Comparison of ENCODE assay signal across 1 cellular context in the genomic region with DNA sequence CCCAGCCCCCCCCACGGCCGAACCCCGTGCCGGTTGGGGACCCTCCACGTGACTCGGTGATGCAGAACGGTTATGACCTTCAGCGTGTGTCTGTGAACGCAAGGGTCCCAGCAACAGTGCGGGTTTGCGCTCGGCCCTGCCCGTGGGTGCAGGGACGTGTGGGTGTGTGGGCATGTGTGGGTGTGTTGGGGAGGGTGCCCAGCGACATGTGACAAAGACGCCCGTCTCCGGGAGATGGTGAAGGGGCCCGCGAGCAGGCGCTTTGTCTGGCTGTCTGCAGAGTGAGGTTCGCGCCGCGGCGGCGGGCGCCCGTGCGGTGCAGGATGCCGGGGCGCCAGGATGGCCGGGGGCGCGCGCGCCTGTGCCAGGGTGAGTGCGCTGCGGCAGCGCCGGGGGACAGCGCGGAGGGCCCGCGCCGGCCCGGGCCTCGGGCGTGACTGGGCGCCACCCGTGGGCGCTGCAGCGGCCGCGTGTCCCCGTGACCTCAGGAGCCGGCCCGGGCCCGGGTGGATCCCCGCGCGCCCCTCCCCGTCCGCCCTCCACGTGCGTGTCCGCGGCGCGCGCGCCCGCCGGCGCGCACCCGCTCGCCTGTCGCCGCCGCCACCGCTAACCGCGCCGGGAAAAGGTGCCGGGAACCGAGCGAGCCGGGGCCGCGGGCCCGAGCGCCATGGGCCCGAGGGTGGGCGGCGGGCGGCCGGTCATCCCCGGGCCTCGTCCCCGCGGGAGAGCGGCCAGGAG.
TF ChIP-seq lines count a peak whose summit lies in the region.

A gene (plus strand): TSS at position 569 of the 738 bp plus-strand sequence. CDS start 681 bp downstream, outside the sequence.

TF ChIP-seq in GM12878, 131 proteins besides CTCF, POLR2A, EP300 and RAD21:
- TF ChIP-seq, protein P1, sequence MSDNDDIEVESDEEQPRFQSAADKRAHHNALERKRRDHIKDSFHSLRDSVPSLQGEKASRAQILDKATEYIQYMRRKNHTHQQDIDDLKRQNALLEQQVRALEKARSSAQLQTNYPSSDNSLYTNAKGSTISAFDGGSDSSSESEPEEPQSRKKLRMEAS (IDR thresholded peaks at IDR 0.05; ENCODE audit: low read depth, low read length): peak; percentile 56
- TF ChIP-seq STAT1 (conservative IDR thresholded peaks at IDR 0.05): no peak
- no peak for TF ChIP-seq BMI1 (IDR thresholded peaks at IDR 0.05; ENCODE audit: borderline replicate concordance)
- no peak for TF ChIP-seq POLR2AphosphoS5 (IDR thresholded peaks at IDR 0.05; ENCODE audit: low read length)
- peak; percentile 80 to 96; a peak in 3 of 4 replicates for TF ChIP-seq BHLHE40 (IDR thresholded peaks at IDR 0.05; ENCODE audit: borderline replicate concordance in 1 of 2, low read depth in 2 of 2, low read length in 1 of 2)
- TF ChIP-seq BACH1 (IDR thresholded peaks at IDR 0.05; ENCODE audit: borderline replicate concordance): peak; percentile 74; the same call in 1 of the 2 replicates
- peak; percentile 77; the same call in 1 of the 2 replicates for TF ChIP-seq LARP7 (IDR thresholded peaks at IDR 0.05)
- TF ChIP-seq, protein P2, sequence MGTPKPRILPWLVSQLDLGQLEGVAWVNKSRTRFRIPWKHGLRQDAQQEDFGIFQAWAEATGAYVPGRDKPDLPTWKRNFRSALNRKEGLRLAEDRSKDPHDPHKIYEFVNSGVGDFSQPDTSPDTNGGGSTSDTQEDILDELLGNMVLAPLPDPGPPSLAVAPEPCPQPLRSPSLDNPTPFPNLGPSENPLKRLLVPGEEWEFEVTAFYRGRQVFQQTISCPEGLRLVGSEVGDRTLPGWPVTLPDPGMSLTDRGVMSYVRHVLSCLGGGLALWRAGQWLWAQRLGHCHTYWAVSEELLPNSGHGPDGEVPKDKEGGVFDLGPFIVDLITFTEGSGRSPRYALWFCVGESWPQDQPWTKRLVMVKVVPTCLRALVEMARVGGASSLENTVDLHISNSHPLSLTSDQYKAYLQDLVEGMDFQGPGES (IDR thresholded peaks at IDR 0.05): no peak
- TF ChIP-seq NR2F1 (conservative IDR thresholded peaks at IDR 0.05): peak; percentile 72; the same call in 1 of the 2 replicates
- TF ChIP-seq FOS (IDR thresholded peaks at IDR 0.05; ENCODE audit: borderline replicate concordance, extremely low read depth, insufficient read length): no peak
- TF ChIP-seq NRF1 (conservative IDR thresholded peaks at IDR 0.05; ENCODE audit: low read depth, low read length): no peak
- 0 out of 2 replicates have a peak, but pooled peaks have one; percentile 3 for TF ChIP-seq NBN (IDR thresholded peaks at IDR 0.05)
- TF ChIP-seq SMC3 (IDR thresholded peaks at IDR 0.05; ENCODE audit: borderline replicate concordance, low read length): no peak
- no peak for TF ChIP-seq HDAC6 (IDR thresholded peaks at IDR 0.05; ENCODE audit: unreplicated experiment)
- TF ChIP-seq, protein P3, sequence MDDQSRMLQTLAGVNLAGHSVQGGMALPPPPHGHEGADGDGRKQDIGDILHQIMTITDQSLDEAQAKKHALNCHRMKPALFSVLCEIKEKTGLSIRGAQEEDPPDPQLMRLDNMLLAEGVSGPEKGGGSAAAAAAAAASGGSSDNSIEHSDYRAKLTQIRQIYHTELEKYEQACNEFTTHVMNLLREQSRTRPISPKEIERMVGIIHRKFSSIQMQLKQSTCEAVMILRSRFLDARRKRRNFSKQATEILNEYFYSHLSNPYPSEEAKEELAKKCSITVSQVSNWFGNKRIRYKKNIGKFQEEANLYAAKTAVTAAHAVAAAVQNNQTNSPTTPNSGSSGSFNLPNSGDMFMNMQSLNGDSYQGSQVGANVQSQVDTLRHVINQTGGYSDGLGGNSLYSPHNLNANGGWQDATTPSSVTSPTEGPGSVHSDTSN (IDR thresholded peaks at IDR 0.05; ENCODE audit: insufficient replicate concordance, low read depth, low read length): no peak
- peak; percentile 24 for TF ChIP-seq MYC (IDR thresholded peaks at IDR 0.05; ENCODE audit: insufficient read depth, insufficient read length, insufficient replicate concordance, low read length, severe bottlenecking)
- TF ChIP-seq RUNX3 (IDR thresholded peaks at IDR 0.05; ENCODE audit: low read length): no peak; the same call in 1 of the 2 replicates
- no peak for TF ChIP-seq HDGF (IDR thresholded peaks at IDR 0.05)
- TF ChIP-seq PAX5 (IDR thresholded peaks at IDR 0.05; ENCODE audit: borderline replicate concordance, low read depth, low read length): peak; percentile 73; the same call in 1 of the 2 replicates
- peak; percentile 46; the same call in 1 of the 2 replicates for TF ChIP-seq ATF7 (IDR thresholded peaks at IDR 0.05; ENCODE audit: low read depth)
- TF ChIP-seq RAD51 (IDR thresholded peaks at IDR 0.05): peak; percentile 68
- TF ChIP-seq RB1 (IDR thresholded peaks at IDR 0.05; ENCODE audit: borderline replicate concordance): peak; percentile 27; the same call in 1 of the 2 replicates
- peak; percentile 74; the same call in 1 of the 2 replicates for TF ChIP-seq DPF2 (IDR thresholded peaks at IDR 0.05)
- peak in 1 of 2 experiments; percentile 87; a peak in 2 of 3 replicates for TF ChIP-seq EGR1 (IDR thresholded peaks at IDR 0.05; ENCODE audit: borderline replicate concordance in 1 of 2, low read depth in 2 of 2, low read length in 2 of 2)
- no peak for TF ChIP-seq ZBED1 (IDR thresholded peaks at IDR 0.05; ENCODE audit: borderline replicate concordance)
- no peak for TF ChIP-seq SREBF1 (IDR thresholded peaks at IDR 0.05; ENCODE audit: low read length)
- TF ChIP-seq CBX5 (IDR thresholded peaks at IDR 0.05; ENCODE audit: low read depth): no peak
- TF ChIP-seq YY1 (IDR thresholded peaks at IDR 0.05; ENCODE audit: low read depth, low read length): 0 out of 2 replicates have a peak, but pooled peaks have one; percentile 7
- TF ChIP-seq GATAD2B (conservative IDR thresholded peaks at IDR 0.05; ENCODE audit: low read depth): no peak; the same call in none of the 2 replicates
- TF ChIP-seq, protein P4, sequence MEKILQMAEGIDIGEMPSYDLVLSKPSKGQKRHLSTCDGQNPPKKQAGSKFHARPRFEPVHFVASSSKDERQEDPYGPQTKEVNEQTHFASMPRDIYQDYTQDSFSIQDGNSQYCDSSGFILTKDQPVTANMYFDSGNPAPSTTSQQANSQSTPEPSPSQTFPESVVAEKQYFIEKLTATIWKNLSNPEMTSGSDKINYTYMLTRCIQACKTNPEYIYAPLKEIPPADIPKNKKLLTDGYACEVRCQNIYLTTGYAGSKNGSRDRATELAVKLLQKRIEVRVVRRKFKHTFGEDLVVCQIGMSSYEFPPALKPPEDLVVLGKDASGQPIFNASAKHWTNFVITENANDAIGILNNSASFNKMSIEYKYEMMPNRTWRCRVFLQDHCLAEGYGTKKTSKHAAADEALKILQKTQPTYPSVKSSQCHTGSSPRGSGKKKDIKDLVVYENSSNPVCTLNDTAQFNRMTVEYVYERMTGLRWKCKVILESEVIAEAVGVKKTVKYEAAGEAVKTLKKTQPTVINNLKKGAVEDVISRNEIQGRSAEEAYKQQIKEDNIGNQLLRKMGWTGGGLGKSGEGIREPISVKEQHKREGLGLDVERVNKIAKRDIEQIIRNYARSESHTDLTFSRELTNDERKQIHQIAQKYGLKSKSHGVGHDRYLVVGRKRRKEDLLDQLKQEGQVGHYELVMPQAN (conservative IDR thresholded peaks at IDR 0.05): peak; percentile 73
- TF ChIP-seq, protein P5, sequence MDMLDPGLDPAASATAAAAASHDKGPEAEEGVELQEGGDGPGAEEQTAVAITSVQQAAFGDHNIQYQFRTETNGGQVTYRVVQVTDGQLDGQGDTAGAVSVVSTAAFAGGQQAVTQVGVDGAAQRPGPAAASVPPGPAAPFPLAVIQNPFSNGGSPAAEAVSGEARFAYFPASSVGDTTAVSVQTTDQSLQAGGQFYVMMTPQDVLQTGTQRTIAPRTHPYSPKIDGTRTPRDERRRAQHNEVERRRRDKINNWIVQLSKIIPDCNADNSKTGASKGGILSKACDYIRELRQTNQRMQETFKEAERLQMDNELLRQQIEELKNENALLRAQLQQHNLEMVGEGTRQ (IDR thresholded peaks at IDR 0.05; ENCODE audit: borderline replicate concordance, low read depth, low read length): peak; percentile 10; the same call in 1 of the 2 replicates
- TF ChIP-seq, protein P6, sequence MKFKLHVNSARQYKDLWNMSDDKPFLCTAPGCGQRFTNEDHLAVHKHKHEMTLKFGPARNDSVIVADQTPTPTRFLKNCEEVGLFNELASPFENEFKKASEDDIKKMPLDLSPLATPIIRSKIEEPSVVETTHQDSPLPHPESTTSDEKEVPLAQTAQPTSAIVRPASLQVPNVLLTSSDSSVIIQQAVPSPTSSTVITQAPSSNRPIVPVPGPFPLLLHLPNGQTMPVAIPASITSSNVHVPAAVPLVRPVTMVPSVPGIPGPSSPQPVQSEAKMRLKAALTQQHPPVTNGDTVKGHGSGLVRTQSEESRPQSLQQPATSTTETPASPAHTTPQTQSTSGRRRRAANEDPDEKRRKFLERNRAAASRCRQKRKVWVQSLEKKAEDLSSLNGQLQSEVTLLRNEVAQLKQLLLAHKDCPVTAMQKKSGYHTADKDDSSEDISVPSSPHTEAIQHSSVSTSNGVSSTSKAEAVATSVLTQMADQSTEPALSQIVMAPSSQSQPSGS (IDR thresholded peaks at IDR 0.05; ENCODE audit: low read length): no peak
- no peak for TF ChIP-seq ZNF24 (IDR thresholded peaks at IDR 0.05)
- 0 out of 2 replicates have a peak, but pooled peaks have one; percentile 33 for TF ChIP-seq POLR2AphosphoS2 (IDR thresholded peaks at IDR 0.05; ENCODE audit: low read depth, low read length)
- no peak for TF ChIP-seq ZNF384 (IDR thresholded peaks at IDR 0.05; ENCODE audit: borderline replicate concordance, low read depth, low read length)
- TF ChIP-seq, protein P7, sequence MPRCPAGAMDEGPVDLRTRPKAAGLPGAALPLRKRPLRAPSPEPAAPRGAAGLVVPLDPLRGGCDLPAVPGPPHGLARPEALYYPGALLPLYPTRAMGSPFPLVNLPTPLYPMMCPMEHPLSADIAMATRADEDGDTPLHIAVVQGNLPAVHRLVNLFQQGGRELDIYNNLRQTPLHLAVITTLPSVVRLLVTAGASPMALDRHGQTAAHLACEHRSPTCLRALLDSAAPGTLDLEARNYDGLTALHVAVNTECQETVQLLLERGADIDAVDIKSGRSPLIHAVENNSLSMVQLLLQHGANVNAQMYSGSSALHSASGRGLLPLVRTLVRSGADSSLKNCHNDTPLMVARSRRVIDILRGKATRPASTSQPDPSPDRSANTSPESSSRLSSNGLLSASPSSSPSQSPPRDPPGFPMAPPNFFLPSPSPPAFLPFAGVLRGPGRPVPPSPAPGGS (IDR thresholded peaks at IDR 0.05; ENCODE audit: borderline replicate concordance, insufficient read depth, low read depth, low read length, poor library complexity, severe bottlenecking): no peak
- 0 out of 2 replicates have a peak, but pooled peaks have one; percentile 9 for TF ChIP-seq TCF12 (IDR thresholded peaks at IDR 0.05; ENCODE audit: low read depth, low read length)
- TF ChIP-seq CEBPB (IDR thresholded peaks at IDR 0.05; ENCODE audit: borderline replicate concordance in 1 of 2, low read depth in 2 of 2, low read length in 2 of 2): no peak
- TF ChIP-seq SPI1 (IDR thresholded peaks at IDR 0.05; ENCODE audit: borderline replicate concordance, insufficient read depth, low read depth, low read length): no peak
- 0 out of 2 replicates have a peak, but pooled peaks have one; percentile 7 for TF ChIP-seq CREB1 (IDR thresholded peaks at IDR 0.05; ENCODE audit: low read depth)
- peak; percentile 64; the same call in 1 of the 2 replicates for TF ChIP-seq IKZF1 (conservative IDR thresholded peaks at IDR 0.05)
- no peak; the same call in 1 of the 2 replicates for TF ChIP-seq SMARCA5 (IDR thresholded peaks at IDR 0.05)
- TF ChIP-seq SIN3A (IDR thresholded peaks at IDR 0.05; ENCODE audit: low read depth, low read length): 0 out of 2 replicates have a peak, but pooled peaks have one; percentile 33
- TF ChIP-seq, protein P8, sequence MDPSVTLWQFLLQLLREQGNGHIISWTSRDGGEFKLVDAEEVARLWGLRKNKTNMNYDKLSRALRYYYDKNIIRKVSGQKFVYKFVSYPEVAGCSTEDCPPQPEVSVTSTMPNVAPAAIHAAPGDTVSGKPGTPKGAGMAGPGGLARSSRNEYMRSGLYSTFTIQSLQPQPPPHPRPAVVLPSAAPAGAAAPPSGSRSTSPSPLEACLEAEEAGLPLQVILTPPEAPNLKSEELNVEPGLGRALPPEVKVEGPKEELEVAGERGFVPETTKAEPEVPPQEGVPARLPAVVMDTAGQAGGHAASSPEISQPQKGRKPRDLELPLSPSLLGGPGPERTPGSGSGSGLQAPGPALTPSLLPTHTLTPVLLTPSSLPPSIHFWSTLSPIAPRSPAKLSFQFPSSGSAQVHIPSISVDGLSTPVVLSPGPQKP (IDR thresholded peaks at IDR 0.05; ENCODE audit: low read depth, low read length): no peak
- peak; percentile 76 for TF ChIP-seq MEF2B (IDR thresholded peaks at IDR 0.05; ENCODE audit: partially characterized antibody, poor library complexity, severe bottlenecking)
- TF ChIP-seq, protein P9, sequence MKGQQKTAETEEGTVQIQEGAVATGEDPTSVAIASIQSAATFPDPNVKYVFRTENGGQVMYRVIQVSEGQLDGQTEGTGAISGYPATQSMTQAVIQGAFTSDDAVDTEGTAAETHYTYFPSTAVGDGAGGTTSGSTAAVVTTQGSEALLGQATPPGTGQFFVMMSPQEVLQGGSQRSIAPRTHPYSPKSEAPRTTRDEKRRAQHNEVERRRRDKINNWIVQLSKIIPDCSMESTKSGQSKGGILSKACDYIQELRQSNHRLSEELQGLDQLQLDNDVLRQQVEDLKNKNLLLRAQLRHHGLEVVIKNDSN (IDR thresholded peaks at IDR 0.05; ENCODE audit: borderline replicate concordance, extremely low read length, insufficient read depth, low read depth, low read length): peak; percentile 80
